5 cellular contexts compared by ENCODE assay signal in the genomic region with DNA sequence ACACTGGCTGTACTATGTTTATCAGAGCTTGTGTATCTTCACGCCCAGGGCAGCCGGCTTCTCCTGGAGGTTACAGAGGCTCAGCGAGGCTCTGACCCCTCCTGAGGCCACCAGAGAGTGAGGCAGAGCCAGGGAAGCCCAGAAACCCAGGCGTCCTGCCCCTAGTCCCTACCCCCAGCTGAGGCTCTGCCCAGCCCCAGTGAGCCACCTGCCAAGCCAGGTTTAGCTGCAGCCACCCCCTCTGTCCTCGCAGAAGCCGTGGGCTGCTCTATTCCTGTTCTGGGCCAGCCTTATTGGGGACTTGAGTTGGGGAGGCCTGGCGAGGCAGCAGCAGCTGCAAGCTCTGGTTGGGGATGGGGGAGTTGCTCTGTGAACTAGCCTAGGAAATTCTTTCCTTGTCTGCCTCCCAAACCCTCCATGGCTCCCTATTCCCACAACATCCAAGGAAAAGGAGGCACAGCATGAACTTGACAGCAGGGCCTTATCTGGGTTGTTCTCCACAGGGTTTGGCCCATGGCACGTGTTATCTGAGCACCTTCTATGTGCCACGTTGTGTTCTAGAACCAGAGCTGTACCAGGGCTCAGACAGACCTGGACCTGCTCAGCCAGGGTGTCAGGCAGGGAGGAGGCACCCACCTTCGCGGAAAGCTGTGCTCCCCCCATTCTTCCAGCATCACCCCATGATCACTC. TPM values are rescaled to one million over a fixed set of nuclear protein-coding genes. Genes with fewer than 3 reads are reported as not detected.
"Had no signal": no experiment of that assay in that cellular context is flagged by ENCODE, and none has a peak within 500 bp of the region (broad histone marks: within the 10 kb centered on the region; RNA-seq: fewer than 3 reads in every experiment).

No MANE protein-coding gene starts in this region.

RNA-seq across cellular contexts. Expression of a gene that starts 56.3 kb away (rescaled TPM):
- total RNA-seq: activated CD4-positive, alpha-beta memory T cell treated with anti-CD3 and anti-CD28 coated beads for 36 hours; activated CD4-positive, alpha-beta T cell treated with anti-CD3 and anti-CD28 coated beads, Interleukin-2, amount 10 ng/mL, durations not matched to agents 24 days and 14 days; activated CD8-positive, alpha-beta memory T cell treated with anti-CD3 and anti-CD28 coated beads for 36 hours; mammary epithelial cell had no signal
- polyA plus RNA-seq: naive thymus-derived CD4-positive, alpha-beta T cell had no signal
